ENCODE assay signal across 8 cellular contexts in genomic region chr11:117144477-117145392, GRCh38. TPM values are rescaled to one million over a fixed set of nuclear protein-coding genes. Genes with fewer than 3 reads are reported as not detected.
DNase-seq lines count a peak whose midpoint lies in the region; ATAC-seq and TF ChIP-seq lines count a peak whose summit lies in the region.

No MANE protein-coding gene starts in this region.

- intact Hi-C loops in ascending aorta (cut with DNase I): loop anchor here (1.0 to 5.0 kb wide), 4 partner anchors 34 to 183 kb away; partner anchors contain the start of genes CEP164, PCSK7, RNF214 and SIDT2
- intact Hi-C loops in left cardiac atrium (cut with DNase I): loop anchor here in 1 of 2 donors (2.0 kb wide), 1 partner anchor 32 kb away; no protein-coding TSS in a partner anchor

- no CpG with 5 or more reads among the region's 62 CpGs for WGBS in trophoblast cell (ENCODE audit: extremely low coverage, insufficient coverage, insufficient read length)

- peak overlapping the region; percentile 99 for H3K18ac ChIP-seq in trophoblast cell (ENCODE audit: low read length)

- H3K9me3 ChIP-seq in RWPE2 (ENCODE audit: severe bottlenecking) (no peaks in the 10 kb centered on the region), ascending aorta (no peaks in the 10 kb centered on the region), trophoblast cell (ENCODE audit: insufficient read depth, low read depth, low read length) (no peaks in the 10 kb centered on the region)

- H3K9ac ChIP-seq in trophoblast cell (ENCODE audit: low read length): peak overlapping the region; percentile 94

- peak overlapping the region; percentile 95 for H3K14ac ChIP-seq in trophoblast cell (ENCODE audit: low read length)

- no peaks in the 10 kb centered on the region for H3K27me3 ChIP-seq in RWPE2 (ENCODE audit: insufficient read depth, poor library complexity, severe bottlenecking)
- H3K27me3 ChIP-seq in ascending aorta: no peaks in the 10 kb centered on the region
- no peaks in the 10 kb centered on the region for H3K27me3 ChIP-seq in trophoblast cell (ENCODE audit: insufficient read depth, low read length)

- peak overlapping the region; percentile 96 for H2BK120ac ChIP-seq in trophoblast cell (ENCODE audit: insufficient read depth, low read length, poor library complexity)

- H3K27ac ChIP-seq in RWPE2 (ENCODE audit: poor library complexity, severe bottlenecking) (peak overlapping the region; percentile 87), ascending aorta (peak overlapping the region; percentile 91 to 95), trophoblast cell (ENCODE audit: low read depth, low read length) (peak overlapping the region; percentile 91)

- peak overlapping the region; percentile 95 for H2AK5ac ChIP-seq in trophoblast cell (ENCODE audit: low read length)

- no peak overlapping the region for H3K23ac ChIP-seq in trophoblast cell (ENCODE audit: low read length)

- H3K36me3 ChIP-seq in RWPE2 (ENCODE audit: low read depth): peaks cover 33% of the 10 kb centered on the region
- H3K36me3 ChIP-seq in ascending aorta: peaks cover 6 to 18% of the 10 kb centered on the region in 2 donors
- peaks cover 13 to 15% of the 10 kb centered on the region in 2 experiments for H3K36me3 ChIP-seq in trophoblast cell (ENCODE audit: control insufficient read depth in 1 of 2, insufficient read depth in 2 of 2, low read length in 2 of 2)

- DNase-seq in DMS53 treated with DMSO at 0.1 percent for 48 hours (lab: John Stamatoyannopoulos, UW; ENCODE audit: unreplicated experiment) (peak; percentile 14), RWPE2 (ENCODE audit: low spot score) (peak; percentile 72), ascending aorta (ENCODE audit: low spot score in 2 of 2) (peak; percentile 39 to 81), left cardiac atrium (peak; percentile 71), trophoblast cell (peak; percentile 72 to 89), DMS79 (lab: John Stamatoyannopoulos, UW) (no peak)

- TF ChIP-seq CTCF in RWPE2 (IDR thresholded peaks at IDR 0.05; ENCODE audit: poor library complexity, severe bottlenecking) (no peak), ascending aorta (IDR thresholded peaks at IDR 0.05) (no peak)

- H3K4ac ChIP-seq in trophoblast cell (ENCODE audit: low read depth, low read length): peak overlapping the region; percentile 98

- peaks cover 2% of the 10 kb centered on the region for H3K4me1 ChIP-seq in RWPE2 (ENCODE audit: insufficient read depth, poor library complexity, severe bottlenecking)
- peaks cover 3 to 18% of the 10 kb centered on the region in 2 donors for H3K4me1 ChIP-seq in ascending aorta
- peaks cover 0 to 4% of the 10 kb centered on the region in 2 experiments for H3K4me1 ChIP-seq in trophoblast cell (ENCODE audit: control insufficient read depth in 1 of 2, insufficient read depth in 2 of 2, low read length in 2 of 2)

- peak overlapping the region; percentile 94 for H4K12ac ChIP-seq in trophoblast cell (ENCODE audit: low read depth, low read length)

- H2AFZ ChIP-seq in trophoblast cell (ENCODE audit: insufficient read depth, low read length, poor library complexity): peak overlapping the region; percentile 87

- H3K4me3 ChIP-seq in RWPE2 (ENCODE audit: severe bottlenecking): peak overlapping the region; percentile 77
- H3K4me3 ChIP-seq in ascending aorta: peak overlapping the region; percentile 92 to 98
- peak overlapping the region; percentile 96 for H3K4me3 ChIP-seq in trophoblast cell (ENCODE audit: low read depth, low read length)

- H3K79me2 ChIP-seq in trophoblast cell (ENCODE audit: control insufficient read depth, insufficient read depth, low read length, poor library complexity): peaks cover 32% of the 10 kb centered on the region

- H3K79me1 ChIP-seq in trophoblast cell (ENCODE audit: low read length): peaks cover 12% of the 10 kb centered on the region

- H2BK12ac ChIP-seq in trophoblast cell (ENCODE audit: low read length): peak overlapping the region; percentile 76

- H4K8ac ChIP-seq in trophoblast cell (ENCODE audit: low read depth, low read length): peak overlapping the region; percentile 92

- peak overlapping the region; percentile 93 for H4K91ac ChIP-seq in trophoblast cell (ENCODE audit: low read depth, low read length)

- peak overlapping the region; percentile 98 for H2BK5ac ChIP-seq in trophoblast cell (ENCODE audit: low read depth, low read length, poor library complexity)

- peak overlapping the region; percentile 88 for H3K4me2 ChIP-seq in trophoblast cell (ENCODE audit: low read length)

- ATAC-seq in GM19467 (IDR thresholded peaks at IDR 0.05; ENCODE audit: unreplicated experiment) (peak; percentile 45), HG03520 (IDR thresholded peaks at IDR 0.05; ENCODE audit: unreplicated experiment) (peak; percentile 32), RWPE2 (ENCODE audit: low read depth) (peak; percentile 67), left cardiac atrium (peak; percentile 79 to 80)

RNA-seq across cellular contexts. Expression of gene PAFAH1B2, which starts 0.6 kb away (rescaled TPM):
- total RNA-seq in ascending aorta (60.7 TPM), left cardiac atrium (10 to 100 TPM; 46.2 to 62.5 TPM)
- 59.1 and 59.3 TPM in 2 replicates for polyA plus RNA-seq in trophoblast cell (2013)

RNA-seq across cellular contexts. Expression of gene SIDT2, which starts 33.8 kb away (rescaled TPM):
- total RNA-seq in ascending aorta (45.4 TPM), left cardiac atrium (10 to 100 TPM; 40.8 to 48.5 TPM)
- polyA plus RNA-seq in trophoblast cell (2013): 23.4 and 25.7 TPM in 2 replicates

RNA-seq across cellular contexts. Expression of gene SIK3, which starts 46.5 kb away (rescaled TPM):
- total RNA-seq in ascending aorta (22.5 TPM), left cardiac atrium (10 to 100 TPM; 22.4 to 36.9 TPM)
- 15.6 and 16.7 TPM in 2 replicates for polyA plus RNA-seq in trophoblast cell (2013)

RNA-seq across cellular contexts. Expression of gene TAGLN, which starts 54.4 kb away (rescaled TPM):
- total RNA-seq in ascending aorta: 6,542 TPM
- 1,000 to 10,000 TPM in 1 of 2 donors, 100 to 1,000 TPM in 1; 829 to 1,367 TPM for total RNA-seq in left cardiac atrium
- 876 and 888 TPM in 2 replicates for polyA plus RNA-seq in trophoblast cell (2013)
